Comparison of ENCODE assay signal across 8 cellular contexts in genomic region chr1:111988743-111989453, GRCh38. TPM values are rescaled to one million over a fixed set of nuclear protein-coding genes. Genes with fewer than 3 reads are reported as not detected.
DNase-seq lines count a peak whose midpoint lies in the region; ATAC-seq and TF ChIP-seq lines count a peak whose summit lies in the region.

No MANE protein-coding gene starts in this region.

- no peaks in the 10 kb centered on the region for H3K9me3 Mint-ChIP-seq in activated T-helper 1 cell treated with anti-CD3 and anti-CD28 coated beads, Interleukin-12 subunit alpha, Interleukin-12 subunit beta, Interleukin-2, Interleukin-4 antibody, amounts not matched to agents 30 ng/mL and 10 ng/mL and 1 ng/mL, durations not matched to agents 14 hours and 24 hours and 36 hours
- no peaks in the 10 kb centered on the region for H3K9me3 Mint-ChIP-seq in Calu3 (ENCODE audit: low read depth, unreplicated experiment)

- peak; percentile 58 for DNase-seq in NCI-H1092 treated with DMSO at 0.1 percent for 48 hours (lab: John Stamatoyannopoulos, UW)
- no peak for DNase-seq in NCI-H1092 (lab: John Stamatoyannopoulos, UW)
- no peak for DNase-seq in activated T-helper 1 cell treated with anti-CD3 and anti-CD28 coated beads, Interleukin-12 subunit alpha, Interleukin-12 subunit beta, Interleukin-2, Interleukin-4 antibody, amounts not matched to agents 30 ng/mL and 10 ng/mL and 1 ng/mL, durations not matched to agents 14 hours and 24 hours and 36 hours (ENCODE audit: low spot score)
- peak; percentile 53 for DNase-seq in iPS-NIHi11 (ENCODE audit: low spot score)
- DNase-seq in stimulated activated naive CD8-positive, alpha-beta T cell treated with anti-CD3 and anti-CD28 coated beads, Interleukin-15, Interleukin-2, amounts not matched to agents 100 U/mL and 50 U/mL, for 24 hours, result peak; percentile 5
- DNase-seq in Calu3, result no peak
- no peak for DNase-seq in stimulated activated naive CD4-positive, alpha-beta T cell treated with Interleukin-2 at 50 U/mL for 16 hours (lab: John Stamatoyannopoulos, UW)

- no peak for TF ChIP-seq CTCF in Calu3 (IDR thresholded peaks at IDR 0.05; ENCODE audit: unreplicated experiment)

- H3K36me3 Mint-ChIP-seq in activated T-helper 1 cell treated with anti-CD3 and anti-CD28 coated beads, Interleukin-12 subunit alpha, Interleukin-12 subunit beta, Interleukin-2, Interleukin-4 antibody, amounts not matched to agents 30 ng/mL and 10 ng/mL and 1 ng/mL, durations not matched to agents 14 hours and 24 hours and 36 hours (ENCODE audit: low read depth), result no peaks in the 10 kb centered on the region
- peaks cover 6% of the 10 kb centered on the region for H3K36me3 Mint-ChIP-seq in Calu3 (ENCODE audit: insufficient read depth, unreplicated experiment)

- CTCF ChIA-PET in Calu3 (lab: Charles Lee), result no interaction called here

- H3K4me3 Mint-ChIP-seq in activated T-helper 1 cell treated with anti-CD3 and anti-CD28 coated beads, Interleukin-12 subunit alpha, Interleukin-12 subunit beta, Interleukin-2, Interleukin-4 antibody, amounts not matched to agents 30 ng/mL and 10 ng/mL and 1 ng/mL, durations not matched to agents 14 hours and 24 hours and 36 hours, result peak overlapping the region; percentile 19
- no peak overlapping the region for H3K4me3 Mint-ChIP-seq in Calu3 (ENCODE audit: low read depth, unreplicated experiment)

- H3K27me3 Mint-ChIP-seq in activated T-helper 1 cell treated with anti-CD3 and anti-CD28 coated beads, Interleukin-12 subunit alpha, Interleukin-12 subunit beta, Interleukin-2, Interleukin-4 antibody, amounts not matched to agents 30 ng/mL and 10 ng/mL and 1 ng/mL, durations not matched to agents 14 hours and 24 hours and 36 hours (ENCODE audit: insufficient read depth), result peaks cover 58% of the 10 kb centered on the region
- H3K27me3 Mint-ChIP-seq in Calu3 (ENCODE audit: unreplicated experiment), result peaks cover 71% of the 10 kb centered on the region

- no peak for ATAC-seq in stimulated activated naive CD8-positive, alpha-beta T cell treated with anti-CD3 and anti-CD28 coated beads, Interleukin-15, Interleukin-2, amounts not matched to agents 100 U/mL and 50 U/mL, for 24 hours
- no peak for ATAC-seq in GM19397 (IDR thresholded peaks at IDR 0.05; ENCODE audit: unreplicated experiment)

- intact Hi-C loops in activated T-helper 1 cell treated with anti-CD3 and anti-CD28 coated beads, Interleukin-12 subunit alpha, Interleukin-12 subunit beta, Interleukin-2, Interleukin-4 antibody, amounts not matched to agents 30 ng/mL and 10 ng/mL and 1 ng/mL, durations not matched to agents 14 hours and 24 hours and 36 hours (cut with micrococcal nuclease), result no loop called here
- intact Hi-C loops in Calu3 (cut with micrococcal nuclease; ENCODE audit: unreplicated experiment), result no loop called here

- H3K4me1 Mint-ChIP-seq in activated T-helper 1 cell treated with anti-CD3 and anti-CD28 coated beads, Interleukin-12 subunit alpha, Interleukin-12 subunit beta, Interleukin-2, Interleukin-4 antibody, amounts not matched to agents 30 ng/mL and 10 ng/mL and 1 ng/mL, durations not matched to agents 14 hours and 24 hours and 36 hours (ENCODE audit: low read depth), result no peaks in the 10 kb centered on the region
- H3K4me1 Mint-ChIP-seq in Calu3 (ENCODE audit: low read depth, unreplicated experiment), result peaks cover 8% of the 10 kb centered on the region

- H3K27ac Mint-ChIP-seq in activated T-helper 1 cell treated with anti-CD3 and anti-CD28 coated beads, Interleukin-12 subunit alpha, Interleukin-12 subunit beta, Interleukin-2, Interleukin-4 antibody, amounts not matched to agents 30 ng/mL and 10 ng/mL and 1 ng/mL, durations not matched to agents 14 hours and 24 hours and 36 hours, result no peak overlapping the region
- H3K27ac Mint-ChIP-seq in Calu3 (ENCODE audit: unreplicated experiment), result no peak overlapping the region

- no TSS peak for BruUV-seq in Calu3 (replicated peaks; lab: Mats Ljungman, UMichigan)

RNA-seq across cellular contexts. Expression of gene KCND3, which starts 0.6 kb away (rescaled TPM):
- not detected in 2 replicates for total RNA-seq in activated T-helper 1 cell treated with anti-CD3 and anti-CD28 coated beads, Interleukin-12 subunit alpha, Interleukin-12 subunit beta, Interleukin-2, Interleukin-4 antibody, amounts not matched to agents 30 ng/mL and 10 ng/mL and 1 ng/mL, durations not matched to agents 14 hours and 24 hours and 36 hours
- 0.07 TPM in 1 of 2 replicates, not detected in the other for total RNA-seq in Calu3 (2022)

Comparison
In these comparisons a context has a peak if more than half of its experiments do, and no peak if none do; other contexts are left out.
1. DNase-seq: peak in NCI-H1092 treated with DMSO at 0.1 percent for 48 hours (single experiment), iPS-NIHi11 (single experiment) and stimulated activated naive CD8-positive, alpha-beta T cell treated with anti-CD3 and anti-CD28 coated beads, Interleukin-15, Interleukin-2, amounts not matched to agents 100 U/mL and 50 U/mL, for 24 hours (single experiment); none in NCI-H1092 (single experiment), activated T-helper 1 cell treated with anti-CD3 and anti-CD28 coated beads, Interleukin-12 subunit alpha, Interleukin-12 subunit beta, Interleukin-2, Interleukin-4 antibody, amounts not matched to agents 30 ng/mL and 10 ng/mL and 1 ng/mL, durations not matched to agents 14 hours and 24 hours and 36 hours (single experiment), Calu3 (single experiment) and stimulated activated naive CD4-positive, alpha-beta T cell treated with Interleukin-2 at 50 U/mL for 16 hours (single experiment).